8 cellular contexts compared by ENCODE assay signal in genomic region chr6:100880149-100880900, GRCh38. TPM values are rescaled to one million over a fixed set of nuclear protein-coding genes. Genes with fewer than 3 reads are reported as not detected.
DNase-seq lines count a peak whose midpoint lies in the region; ATAC-seq and TF ChIP-seq lines count a peak whose summit lies in the region.

No MANE protein-coding gene starts in this region.

- peak; percentile 41 for DNase-seq in EL
- no peak for DNase-seq in MG63
- DNase-seq in breast epithelium (ENCODE audit: low spot score in 2 of 2): no peak
- no peak for DNase-seq in NCI-H524 treated with DMSO at 0.1 percent for 48 hours (lab: John Stamatoyannopoulos, UW)
- no peak for DNase-seq in left colon
- DNase-seq in UCSD-AML1 (lab: John Stamatoyannopoulos, UW; ENCODE audit: unreplicated experiment): no peak

- ATAC-seq in left colon: no peak
- ATAC-seq in GM18519 (IDR thresholded peaks at IDR 0.05; ENCODE audit: low FRiP score, unreplicated experiment): no peak

- H3K4me1 ChIP-seq in breast epithelium: no peaks in the 10 kb centered on the region
- H3K4me1 ChIP-seq in mesodermal cell (ENCODE audit: control insufficient read depth, insufficient read depth, low read length, poor library complexity, severe bottlenecking): peaks cover 7% of the 10 kb centered on the region

- H3K36me3 ChIP-seq in MG63 (peaks cover 15% of the 10 kb centered on the region), breast epithelium (no peaks in the 10 kb centered on the region), mesodermal cell (ENCODE audit: control insufficient read depth, insufficient read depth, low read length) (peaks cover 10% of the 10 kb centered on the region)

- no peak for TF ChIP-seq CTCF in breast epithelium (IDR thresholded peaks at IDR 0.05)

- WGBS in mesodermal cell (ENCODE audit: insufficient coverage in 2 of 2), 2 experiments: 0% methylated on average over 4 of the region's 9 CpGs

- H3K27ac ChIP-seq in breast epithelium: peak overlapping the region; percentile 93 to 94
- H3K27ac ChIP-seq in mesodermal cell (ENCODE audit: low read depth, low read length, severe bottlenecking): peak overlapping the region; percentile 92

- TF ChIP-seq POLR2A in breast epithelium (IDR thresholded peaks at IDR 0.05): no peak

- H3K27me3 ChIP-seq in MG63: no peaks in the 10 kb centered on the region
- H3K27me3 ChIP-seq in breast epithelium: no peaks in the 10 kb centered on the region

- H3K9me3 ChIP-seq in MG63 (no peaks in the 10 kb centered on the region), breast epithelium (no peaks in the 10 kb centered on the region), mesodermal cell (ENCODE audit: control insufficient read depth, low read length) (no peaks in the 10 kb centered on the region)

- intact Hi-C loops in breast epithelium (cut with DNase I; ENCODE audit: low total_unique reads): no loop called here
- intact Hi-C loops in left colon (cut with DNase I, micrococcal nuclease): no loop called here

- peak overlapping the region; percentile 97 for H3K4me3 ChIP-seq in MG63
- peak overlapping the region; percentile 71 to 87 (median 82) for H3K4me3 ChIP-seq in breast epithelium
- peak overlapping the region; percentile 83 for H3K4me3 ChIP-seq in mesodermal cell (ENCODE audit: extremely low read depth, insufficient read depth, low read length, poor library complexity, severe bottlenecking)

RNA-seq across cellular contexts. Expression of gene ASCC3, which starts 0.8 kb away (rescaled TPM):
- 19.0 and 32.2 TPM in 2 replicates for total RNA-seq in MG63 (2014; rRNA removed; shearing (Covaris generic); ENCODE audit: low replicate concordance)
- 10 to 100 TPM; 23.5 to 49.3 (median 44.6) TPM for total RNA-seq in breast epithelium
- polyA plus RNA-seq in mesodermal cell (2013, experiment 1 of 2): 49.8 TPM
- polyA plus RNA-seq in mesodermal cell (2013, experiment 2 of 2): 51.1 TPM
- total RNA-seq in left colon: 10 to 100 TPM; 28.6 to 37.2 TPM
